ENCODE assay signal across 1 cellular context in genomic region chr19:49415102-49415809, GRCh38.
TF ChIP-seq lines count a peak whose summit lies in the region.

No MANE protein-coding gene starts in this region.

TF ChIP-seq in HEK293, 187 proteins besides CTCF, POLR2A, EP300 and RAD21:
- TF ChIP-seq ZFHX2 (tag by site-specific recombination; conservative IDR thresholded peaks at IDR 0.05): peak; percentile 99
- no peak for TF ChIP-seq ZNF214 (tag by site-specific recombination; IDR thresholded peaks at IDR 0.05; ENCODE audit: borderline replicate concordance)
- peak; percentile 59 for TF ChIP-seq ZIC2 (tag by site-specific recombination; IDR thresholded peaks at IDR 0.05)
- TF ChIP-seq ZNF529 (tag by site-specific recombination; IDR thresholded peaks at IDR 0.05; ENCODE audit: insufficient replicate concordance): no peak
- peak; percentile 44 for TF ChIP-seq GLIS1 (tag by site-specific recombination; IDR thresholded peaks at IDR 0.05)
- no peak for TF ChIP-seq MZF1 (tag by site-specific recombination; IDR thresholded peaks at IDR 0.05; ENCODE audit: borderline replicate concordance)
- TF ChIP-seq ZNF266 (tag by site-specific recombination; IDR thresholded peaks at IDR 0.05; ENCODE audit: low read depth): no peak
- no peak for TF ChIP-seq ZNF140 (tag by site-specific recombination; IDR thresholded peaks at IDR 0.05)
- TF ChIP-seq, protein P1, sequence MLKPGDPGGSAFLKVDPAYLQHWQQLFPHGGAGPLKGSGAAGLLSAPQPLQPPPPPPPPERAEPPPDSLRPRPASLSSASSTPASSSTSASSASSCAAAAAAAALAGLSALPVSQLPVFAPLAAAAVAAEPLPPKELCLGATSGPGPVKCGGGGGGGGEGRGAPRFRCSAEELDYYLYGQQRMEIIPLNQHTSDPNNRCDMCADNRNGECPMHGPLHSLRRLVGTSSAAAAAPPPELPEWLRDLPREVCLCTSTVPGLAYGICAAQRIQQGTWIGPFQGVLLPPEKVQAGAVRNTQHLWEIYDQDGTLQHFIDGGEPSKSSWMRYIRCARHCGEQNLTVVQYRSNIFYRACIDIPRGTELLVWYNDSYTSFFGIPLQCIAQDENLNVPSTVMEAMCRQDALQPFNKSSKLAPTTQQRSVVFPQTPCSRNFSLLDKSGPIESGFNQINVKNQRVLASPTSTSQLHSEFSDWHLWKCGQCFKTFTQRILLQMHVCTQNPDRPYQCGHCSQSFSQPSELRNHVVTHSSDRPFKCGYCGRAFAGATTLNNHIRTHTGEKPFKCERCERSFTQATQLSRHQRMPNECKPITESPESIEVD (tag by site-specific recombination; IDR thresholded peaks at IDR 0.05): no peak
- TF ChIP-seq EGR2 (tag by site-specific recombination; IDR thresholded peaks at IDR 0.05; ENCODE audit: low read depth): peak; percentile 98
